8 cellular contexts compared by ENCODE assay signal in genomic region chr4:108834787-108835384, GRCh38.
DNase-seq lines count a peak whose midpoint lies in the region; ATAC-seq and TF ChIP-seq lines count a peak whose summit lies in the region.

No MANE protein-coding gene starts in this region.

- no TSS peak for BruUV-seq in Panc1 (replicated peaks; lab: Mats Ljungman, UMichigan)

- H3K36me3 ChIP-seq in Panc1 (ENCODE audit: control insufficient read depth, insufficient read depth, low read length) = no peaks in the 10 kb centered on the region
- no peaks in the 10 kb centered on the region for H3K36me3 ChIP-seq in esophagus squamous epithelium

- H3K9me3 Mint-ChIP-seq in CD14-positive monocyte = no peaks in the 10 kb centered on the region

- POLR2A ChIA-PET in Panc1 (lab: Charles Lee) = no interaction called here

- peak; percentile 30 for TF ChIP-seq CTCF in CD14-positive monocyte (IDR thresholded peaks at IDR 0.05)
- peak; percentile 57; the same call in 1 of the 2 replicates for TF ChIP-seq CTCF in Panc1 (IDR thresholded peaks at IDR 0.05)
- TF ChIP-seq CTCF in esophagus squamous epithelium (IDR thresholded peaks at IDR 0.05) = peak in 5 of 6 experiments; percentile 34 to 64 (median 45)

- H3K27me3 Mint-ChIP-seq in CD14-positive monocyte (ENCODE audit: low read depth in 3 of 3) = peaks cover 0 to 12% (median 2%) of the 10 kb centered on the region in 3 donors

- H3K9me3 ChIP-seq in Panc1 (ENCODE audit: control insufficient read depth, insufficient read depth, low read depth, low read length) = no peaks in the 10 kb centered on the region
- no peaks in the 10 kb centered on the region for H3K9me3 ChIP-seq in esophagus squamous epithelium

- H3K4me3 ChIP-seq in Panc1 (ENCODE audit: low read depth in 2 of 2, low read length in 2 of 2) (no peak overlapping the region), esophagus squamous epithelium (no peak overlapping the region)

- no peaks in the 10 kb centered on the region for H3K36me3 Mint-ChIP-seq in CD14-positive monocyte

- H3K27me3 ChIP-seq in Panc1 (ENCODE audit: control insufficient read depth, insufficient read depth, low read length) = no peaks in the 10 kb centered on the region
- no peaks in the 10 kb centered on the region for H3K27me3 ChIP-seq in esophagus squamous epithelium

- 33% methylated on average over 4 of the region's 4 CpGs for WGBS in esophagus squamous epithelium, 2 donors

- DNase-seq in CD14-positive monocyte (ENCODE audit: low spot score) (no peak), Panc1 (ENCODE audit: low read depth, low spot score) (no peak), esophagus squamous epithelium (lab: John Stamatoyannopoulos, UW) (no peak), renal cortical epithelial cell (ENCODE audit: low read depth) (peak; percentile 54), T-helper 9 cell (no peak), ureter (ENCODE audit: low spot score) (no peak)
- no peak for DNase-seq in activated CD8-positive, alpha-beta memory T cell treated with anti-CD3 and anti-CD28 coated beads, Interleukin-2, amount 50 U/mL, for 48 hours

- no peak overlapping the region for H3K27ac Mint-ChIP-seq in CD14-positive monocyte

- H3K4me1 ChIP-seq in Panc1 (ENCODE audit: control insufficient read depth, insufficient read depth, low read length) = no peaks in the 10 kb centered on the region
- peaks cover 0 to 13% (median 0%) of the 10 kb centered on the region in 3 donors for H3K4me1 ChIP-seq in esophagus squamous epithelium

- intact Hi-C loops in CD14-positive monocyte (cut with micrococcal nuclease) (no loop called here), Panc1 (cut with micrococcal nuclease; ENCODE audit: unreplicated experiment) (loop anchor here (2.0 kb wide), 1 partner anchor 572 kb away; no protein-coding TSS in a partner anchor), esophagus squamous epithelium (cut with DNase I) (loop anchor here (10.0 kb wide), 1 partner anchor 570 kb away; no protein-coding TSS in a partner anchor)

- H3K4me3 Mint-ChIP-seq in CD14-positive monocyte = no peak overlapping the region

- in situ Hi-C loops in Panc1 (cut with HindIII; ENCODE audit: low pct_unique_long_range_greater_than_20kb, low sequenced_read_pairs) = no loop called here

- ATAC-seq in GM21576 (IDR thresholded peaks at IDR 0.05; ENCODE audit: unreplicated experiment) (peak; percentile 45), Panc1 (no peak)

- no peaks in the 10 kb centered on the region for H3K4me1 Mint-ChIP-seq in CD14-positive monocyte

- CTCF ChIA-PET in Panc1 (lab: Charles Lee) = no interaction called here

- no peak for TF ChIP-seq POLR2A in esophagus squamous epithelium (IDR thresholded peaks at IDR 0.05)

- H3K27ac ChIP-seq in Panc1 (ENCODE audit: low read length) = no peak overlapping the region
- H3K27ac ChIP-seq in esophagus squamous epithelium = no peak overlapping the region

Comparison
In these comparisons a context has a peak if more than half of its experiments do, and no peak if none do; other contexts are left out.
1. intact Hi-C loops: an anchor here in Panc1 (2.0 kb wide) and esophagus squamous epithelium (10.0 kb wide); none called in CD14-positive monocyte.